In the genomic region with DNA sequence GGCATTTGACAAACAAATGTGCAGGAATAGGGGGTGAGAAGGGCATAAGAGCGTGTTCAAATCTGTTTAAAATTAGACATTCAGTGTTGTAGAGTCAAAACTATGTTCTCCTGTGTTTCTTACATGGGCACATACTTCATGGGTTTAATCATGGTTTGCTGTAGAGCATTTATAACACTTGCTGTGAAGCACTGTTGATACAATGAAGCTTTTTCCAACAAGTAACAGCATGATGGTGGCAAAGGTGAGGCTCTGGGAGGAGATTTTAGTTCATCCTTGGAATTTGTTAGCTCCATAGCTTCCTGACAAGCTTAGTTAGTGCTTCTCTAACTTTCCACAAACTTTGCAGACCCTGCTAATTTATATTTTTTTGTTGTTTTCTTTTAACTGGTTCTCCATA, we compare ENCODE assay signal across 24 cellular contexts.
"Had no signal": no experiment of that assay in that cellular context is flagged by ENCODE, and none has a peak within 500 bp of the region (broad histone marks: within the 10 kb centered on the region; RNA-seq: fewer than 3 reads in every experiment).

No MANE protein-coding gene starts in this region.

- H3K36me3 ChIP-seq: brain microvascular endothelial cell, Peyer's patch had no signal

- H3K4me1 ChIP-seq: Peyer's patch had no signal

- FAIRE-seq: astrocyte had no signal

- H3K27ac ChIP-seq: brain microvascular endothelial cell, Peyer's patch, RWPE1 had no signal

- ATAC-seq: activated CD4-positive, CD25-positive, alpha-beta regulatory T cell treated with anti-CD3 and anti-CD28 coated beads, Interleukin-2, amount 50 U/mL, for 24 hours; activated CD8-positive, alpha-beta memory T cell treated with anti-CD3 and anti-CD28 coated beads, Interleukin-2, amount 10 ng/mL, durations not matched to agents 7 days and 5 days; activated naive CD4-positive, alpha-beta T cell treated with anti-CD3 and anti-CD28 coated beads, Interleukin-2, amount 50 U/mL, for 72 hours; activated T-cell treated with anti-CD3 and anti-CD28 coated beads, Interleukin-2, amount 50 U/mL, for 4 hours had no signal

- H3K9me3 Mint-ChIP-seq: activated T-cell treated with anti-CD3 and anti-CD28 coated beads, Interleukin-2, amount 50 U/mL, for 4 hours had no signal

- H3K27me3 Mint-ChIP-seq: activated CD8-positive, alpha-beta memory T cell treated with anti-CD3 and anti-CD28 coated beads, Interleukin-2, amount 10 ng/mL, durations not matched to agents 7 days and 5 days had no signal

- DNase-seq: activated CD4-positive, alpha-beta T cell treated with anti-CD3 and anti-CD28 coated beads for 48 hours; activated CD4-positive, alpha-beta T cell treated with anti-CD3 and anti-CD28 coated beads, Interleukin-2, amount 50 U/mL, for 48 hours; activated CD8-positive, alpha-beta memory T cell treated with anti-CD3 and anti-CD28 coated beads, Interleukin-2, amount 10 ng/mL, durations not matched to agents 7 days and 5 days; activated effector memory CD4-positive, alpha-beta T cell treated with anti-CD3 and anti-CD28 coated beads, Interleukin-2, amount 50 U/mL, for 16 hours; activated naive CD4-positive, alpha-beta T cell treated with Interleukin-2 at 50 U/mL for 16 hours; activated T-cell treated with anti-CD3 and anti-CD28 coated beads, Interleukin-2, amount 50 U/mL, for 4 hours; amygdala; brain microvascular endothelial cell; MM.1S; NCI-H1105; NCI-H1436; NCI-H1694 treated with DMSO at 0.1 percent for 48 hours; NCI-H2081; NCI-H510A treated with DMSO at 0.1 percent for 48 hours; NCI-H69; NK-92 treated with Interleukin-12 subunit alpha and Interleukin-12 subunit beta, amount 100 ng/mL, for 24 hours; OCI-M1; Peyer's patch; SHP77 had no signal

- H3K4me1 Mint-ChIP-seq: activated CD8-positive, alpha-beta memory T cell treated with anti-CD3 and anti-CD28 coated beads, Interleukin-2, amount 10 ng/mL, durations not matched to agents 7 days and 5 days had no signal

- H3K9me3 ChIP-seq: Peyer's patch had no signal

- H3K27ac Mint-ChIP-seq: activated CD8-positive, alpha-beta memory T cell treated with anti-CD3 and anti-CD28 coated beads, Interleukin-2, amount 10 ng/mL, durations not matched to agents 7 days and 5 days; activated naive CD4-positive, alpha-beta T cell treated with anti-CD3 and anti-CD28 coated beads, Interleukin-2, amount 50 U/mL, for 72 hours; T-helper 1 cell treated with Interleukin-12 subunit alpha and Interleukin-12 subunit beta and Interleukin-4 antibody, amounts not matched to agents 30 μg/mL and 1 μg/mL, for 36 hours had no signal

- H3K27me3 ChIP-seq: brain microvascular endothelial cell, Peyer's patch had no signal

- H3K36me3 Mint-ChIP-seq: activated CD8-positive, alpha-beta memory T cell treated with anti-CD3 and anti-CD28 coated beads, Interleukin-2, amount 10 ng/mL, durations not matched to agents 7 days and 5 days; activated naive CD4-positive, alpha-beta T cell treated with anti-CD3 and anti-CD28 coated beads, Interleukin-2, amount 50 U/mL, for 72 hours had no signal

- H3K4me3 ChIP-seq: Peyer's patch had no signal

- H3K4me3 Mint-ChIP-seq: activated CD8-positive, alpha-beta memory T cell treated with anti-CD3 and anti-CD28 coated beads, Interleukin-2, amount 10 ng/mL, durations not matched to agents 7 days and 5 days; activated T-cell treated with anti-CD3 and anti-CD28 coated beads, Interleukin-2, amount 50 U/mL, for 4 hours; T-helper 1 cell treated with Interleukin-12 subunit alpha and Interleukin-12 subunit beta and Interleukin-4 antibody, amounts not matched to agents 30 μg/mL and 1 μg/mL, for 36 hours had no signal
